37 cellular contexts compared by ENCODE assay signal in genomic region chr5:165869066-165869465, GRCh38.
"Had no signal": no experiment of that assay in that cellular context is flagged by ENCODE, and none has a peak within 500 bp of the region (broad histone marks: within the 10 kb centered on the region; RNA-seq: fewer than 3 reads in every experiment).

No MANE protein-coding gene starts in this region.

- H3K9me3 Mint-ChIP-seq: activated naive CD8-positive, alpha-beta T cell treated with anti-CD3 and anti-CD28 coated beads for 36 hours; brain; T-helper 1 cell treated with Interleukin-12 subunit alpha and Interleukin-12 subunit beta and Interleukin-4 antibody, amounts not matched to agents 30 μg/mL and 1 μg/mL, for 36 hours had no signal

- H3K4me1 Mint-ChIP-seq: activated B cell treated with CpG ODN at 0.5 μM for 24 hours; activated CD4-positive, alpha-beta T cell treated with anti-CD3 and anti-CD28 coated beads, Interleukin-2, amount 10 ng/mL, durations not matched to agents 24 days and 14 days; activated naive CD8-positive, alpha-beta T cell treated with anti-CD3 and anti-CD28 coated beads for 36 hours; activated T-helper 17 cell treated with anti-CD3 and anti-CD28 coated beads, Interleukin-2, amount 50 U/mL, for 72 hours; brain; central memory CD8-positive, alpha-beta T cell had no signal

- DNase-seq: activated B cell treated with CpG ODN at 0.5 μM for 24 hours; activated CD4-positive, alpha-beta memory T cell treated with anti-CD3 and anti-CD28 coated beads for 36 hours; activated CD4-positive, alpha-beta T cell treated with anti-CD3 and anti-CD28 coated beads for 4 hours; activated CD4-positive, alpha-beta T cell treated with anti-CD3 and anti-CD28 coated beads, Interleukin-2, amount 10 ng/mL, durations not matched to agents 24 days and 14 days; activated CD4-positive, alpha-beta T cell treated with anti-CD3 and anti-CD28 coated beads, Interleukin-2, amount 50 U/mL, for 1 hour; activated CD4-positive, alpha-beta T cell treated with anti-CD3 and anti-CD28 coated beads, Interleukin-2, amount 50 U/mL, for 4 hours; activated CD4-positive, CD25-positive, alpha-beta regulatory T cell treated with anti-CD3 and anti-CD28 coated beads, Interleukin-2, amount 50 U/mL, for 72 hours; activated CD8-positive, alpha-beta memory T cell treated with anti-CD3 and anti-CD28 coated beads, Interleukin-2, amount 50 U/mL, for 4 hours; activated CD8-positive, alpha-beta T cell treated with anti-CD3 and anti-CD28 coated beads for 36 hours; activated effector memory CD4-positive, alpha-beta T cell treated with anti-CD3 and anti-CD28 coated beads, Interleukin-2, amount 50 U/mL, for 16 hours; activated gamma-delta T cell treated with Interleukin-2 at 50 U/mL for 16 hours; activated naive CD4-positive, alpha-beta T cell; activated naive CD4-positive, alpha-beta T cell treated with anti-CD3 and anti-CD28 coated beads for 36 hours; activated naive CD4-positive, alpha-beta T cell treated with anti-CD3 and anti-CD28 coated beads, Interleukin-2, amount 50 U/mL, for 16 hours; activated naive CD8-positive, alpha-beta T cell treated with anti-CD3 and anti-CD28 coated beads for 36 hours; activated T-cell treated with anti-CD3 and anti-CD28 coated beads for 4 hours; activated T-cell treated with anti-CD3 and anti-CD28 coated beads, Interleukin-2, amount 50 U/mL, for 1 hour; activated T-cell treated with anti-CD3 and anti-CD28 coated beads, Interleukin-2, amount 50 U/mL, for 4 hours; activated T-cell treated with anti-CD3 and anti-CD28 coated beads, Interleukin-2, amount 50 U/mL, for 72 hours; adrenal gland; amniotic stem cell; aorta; caudate nucleus; cerebellar nuclear complex; T-helper 2 cell; T-helper 9 cell had no signal

- H3K4me1 ChIP-seq: adrenal gland had no signal

- H3K36me3 ChIP-seq: adrenal gland, cardiac muscle cell had no signal

- H3K27ac ChIP-seq: adrenal gland, cardiac muscle cell, VCaP had no signal

- H3K4me3 Mint-ChIP-seq: activated B cell treated with CpG ODN at 0.5 μM for 24 hours; activated CD4-positive, alpha-beta memory T cell treated with anti-CD3 and anti-CD28 coated beads for 36 hours; activated CD4-positive, alpha-beta T cell treated with anti-CD3 and anti-CD28 coated beads, Interleukin-2, amount 10 ng/mL, durations not matched to agents 24 days and 14 days; activated CD8-positive, alpha-beta T cell treated with anti-CD3 and anti-CD28 coated beads for 36 hours; activated naive CD4-positive, alpha-beta T cell treated with anti-CD3 and anti-CD28 coated beads for 36 hours; activated naive CD8-positive, alpha-beta T cell treated with anti-CD3 and anti-CD28 coated beads for 36 hours; activated T-cell treated with anti-CD3 and anti-CD28 coated beads, Interleukin-2, amount 50 U/mL, for 4 hours; activated T-cell treated with anti-CD3 and anti-CD28 coated beads, Interleukin-2, amount 50 U/mL, for 72 hours; activated T-helper 1 cell treated with anti-CD3 and anti-CD28 coated beads, Interleukin-12 subunit alpha, Interleukin-12 subunit beta, Interleukin-2, Interleukin-4 antibody, amounts not matched to agents 30 ng/mL and 10 ng/mL and 1 ng/mL, durations not matched to agents 14 hours and 24 hours and 36 hours; activated T-helper 17 cell treated with anti-CD3 and anti-CD28 coated beads, Interleukin-2, amount 50 U/mL, for 72 hours; brain; central memory CD8-positive, alpha-beta T cell; T-helper 1 cell treated with Interleukin-12 subunit alpha and Interleukin-12 subunit beta and Interleukin-4 antibody, amounts not matched to agents 30 μg/mL and 1 μg/mL, for 36 hours; T-helper 2 cell treated with Interferon-gamma antibody and Interleukin-4, amounts not matched to agents 5 μg/mL and 100 μg/mL, for 36 hours had no signal

- H3K27ac Mint-ChIP-seq: activated B cell treated with CpG ODN at 0.5 μM for 24 hours; activated CD4-positive, alpha-beta memory T cell treated with anti-CD3 and anti-CD28 coated beads for 36 hours; activated CD4-positive, alpha-beta T cell treated with anti-CD3 and anti-CD28 coated beads, Interleukin-2, amount 10 ng/mL, durations not matched to agents 24 days and 14 days; activated CD8-positive, alpha-beta T cell treated with anti-CD3 and anti-CD28 coated beads for 36 hours; activated naive CD4-positive, alpha-beta T cell treated with anti-CD3 and anti-CD28 coated beads for 36 hours; activated naive CD4-positive, alpha-beta T cell treated with anti-CD3 and anti-CD28 coated beads, Interleukin-2, amount 50 U/mL, for 72 hours; activated naive CD8-positive, alpha-beta T cell treated with anti-CD3 and anti-CD28 coated beads for 36 hours; activated T-cell treated with anti-CD3 and anti-CD28 coated beads, Interleukin-2, amount 50 U/mL, for 72 hours; activated T-helper 1 cell treated with anti-CD3 and anti-CD28 coated beads, Interleukin-12 subunit alpha, Interleukin-12 subunit beta, Interleukin-2, Interleukin-4 antibody, amounts not matched to agents 30 ng/mL and 10 ng/mL and 1 ng/mL, durations not matched to agents 14 hours and 24 hours and 36 hours; activated T-helper 17 cell treated with anti-CD3 and anti-CD28 coated beads, Interleukin-2, amount 50 U/mL, for 72 hours; brain; T-helper 1 cell treated with Interleukin-12 subunit alpha and Interleukin-12 subunit beta and Interleukin-4 antibody, amounts not matched to agents 30 μg/mL and 1 μg/mL, for 36 hours; T-helper 2 cell treated with Interferon-gamma antibody and Interleukin-4, amounts not matched to agents 5 μg/mL and 100 μg/mL, for 36 hours had no signal

- H3K27me3 Mint-ChIP-seq: activated B cell treated with CpG ODN at 0.5 μM for 24 hours; activated CD4-positive, alpha-beta memory T cell treated with anti-CD3 and anti-CD28 coated beads for 36 hours; activated CD4-positive, alpha-beta T cell treated with anti-CD3 and anti-CD28 coated beads, Interleukin-2, amount 10 ng/mL, durations not matched to agents 24 days and 14 days; activated CD8-positive, alpha-beta T cell treated with anti-CD3 and anti-CD28 coated beads for 36 hours; activated naive CD8-positive, alpha-beta T cell treated with anti-CD3 and anti-CD28 coated beads for 36 hours; activated T-helper 17 cell treated with anti-CD3 and anti-CD28 coated beads, Interleukin-2, amount 50 U/mL, for 72 hours; central memory CD8-positive, alpha-beta T cell had no signal

- ATAC-seq: activated CD8-positive, alpha-beta T cell treated with anti-CD3 and anti-CD28 coated beads for 36 hours; activated naive CD4-positive, alpha-beta T cell treated with anti-CD3 and anti-CD28 coated beads, Interleukin-2, amount 50 U/mL, for 72 hours; activated T-cell treated with anti-CD3 and anti-CD28 coated beads, Interleukin-2, amount 50 U/mL, for 4 hours; activated T-cell treated with anti-CD3 and anti-CD28 coated beads, Interleukin-2, amount 50 U/mL, for 72 hours; activated T-helper 17 cell treated with anti-CD3 and anti-CD28 coated beads, Interleukin-2, amount 50 U/mL, for 72 hours had no signal

- H3K36me3 Mint-ChIP-seq: activated CD4-positive, alpha-beta memory T cell treated with anti-CD3 and anti-CD28 coated beads for 36 hours; activated naive CD4-positive, alpha-beta T cell treated with anti-CD3 and anti-CD28 coated beads, Interleukin-2, amount 50 U/mL, for 72 hours; activated naive CD8-positive, alpha-beta T cell treated with anti-CD3 and anti-CD28 coated beads for 36 hours; brain had no signal

- H3K27me3 ChIP-seq: adrenal gland, cardiac muscle cell had no signal

- H3K4me3 ChIP-seq: adrenal gland, cardiac muscle cell had no signal

- H3K9me3 ChIP-seq: adrenal gland had no signal

- FAIRE-seq: bronchial epithelial cell, TTC549 had no signal
